8 cellular contexts compared by ENCODE assay signal in genomic region chr6:165729307-165729936, GRCh38.
A peak's percentile ranks its signal among the peaks of the same experiment; 100 is the strongest.
DNase-seq lines count a peak whose midpoint lies in the region; ATAC-seq, FAIRE-seq and TF ChIP-seq lines count a peak whose summit lies in the region.

No MANE protein-coding gene starts in this region.

- H3K27me3 Mint-ChIP-seq in activated CD4-positive, alpha-beta memory T cell treated with anti-CD3 and anti-CD28 coated beads for 36 hours = peaks cover 2% of the 10 kb centered on the region

- H3K4me1 ChIP-seq in keratinocyte (ENCODE audit: control insufficient read depth, extremely low read depth, insufficient read depth, low read length) = no peaks in the 10 kb centered on the region

- ATAC-seq in HG03039 (IDR thresholded peaks at IDR 0.05; ENCODE audit: unreplicated experiment) (no peak), GM19397 (IDR thresholded peaks at IDR 0.05; ENCODE audit: unreplicated experiment) (no peak)

- H3K4me3 Mint-ChIP-seq in activated CD4-positive, alpha-beta memory T cell treated with anti-CD3 and anti-CD28 coated beads for 36 hours = no peak overlapping the region

- H3K36me3 ChIP-seq in keratinocyte (ENCODE audit: control insufficient read depth in 2 of 2, extremely low read depth in 1 of 2, insufficient read depth in 2 of 2, low read length in 2 of 2) = no peaks in the 10 kb centered on the region

- H3K79me2 ChIP-seq in keratinocyte (ENCODE audit: control insufficient read depth, insufficient read depth, low read length) = no peaks in the 10 kb centered on the region

- H3K9me3 Mint-ChIP-seq in activated CD4-positive, alpha-beta memory T cell treated with anti-CD3 and anti-CD28 coated beads for 36 hours = no peaks in the 10 kb centered on the region

- POLR2A ChIA-PET in activated CD4-positive, alpha-beta memory T cell treated with anti-CD3 and anti-CD28 coated beads for 36 hours (lab: Charles Lee) = no interaction called here

- H3K9ac ChIP-seq in keratinocyte (ENCODE audit: control insufficient read depth, extremely low read depth, insufficient read depth, low read length) = no peak overlapping the region

- no peaks in the 10 kb centered on the region for H3K36me3 Mint-ChIP-seq in activated CD4-positive, alpha-beta memory T cell treated with anti-CD3 and anti-CD28 coated beads for 36 hours

- peak; percentile 55; the same call in 1 of the 2 replicates for TF ChIP-seq CTCF in GM12875 (IDR thresholded peaks at IDR 0.05; ENCODE audit: borderline replicate concordance, insufficient read depth, low read depth, low read length)
- TF ChIP-seq CTCF in keratinocyte (optimal IDR thresholded peaks at IDR 0.05 in 1 of 3, IDR thresholded peaks at IDR 0.05 in 1 of 3, conservative IDR thresholded peaks at IDR 0.05 in 1 of 3; ENCODE audit: extremely low read depth in 1 of 3, insufficient read depth in 2 of 3, low read length in 3 of 3) = peak; percentile 18 to 47 (median 21)

- H3K9me1 ChIP-seq in keratinocyte (ENCODE audit: control insufficient read depth, extremely low read depth, insufficient read depth, low read length) = no peaks in the 10 kb centered on the region

- FAIRE-seq in HTR-8/SVneo (lab: Jason Lieb, UNC) = no peak
- FAIRE-seq in keratinocyte (lab: Jason Lieb, UNC) = no peak

- H2AFZ ChIP-seq in keratinocyte (ENCODE audit: control insufficient read depth, low read length) = no peak overlapping the region

- intact Hi-C loops in activated CD4-positive, alpha-beta memory T cell treated with anti-CD3 and anti-CD28 coated beads for 36 hours (cut with micrococcal nuclease) = loop anchor here (1.0 kb wide), 1 partner anchor 121 kb away; no protein-coding TSS in a partner anchor

- H3K4me3 ChIP-seq in GM12875 (ENCODE audit: low read depth, low read length) = no peak overlapping the region
- H3K4me3 ChIP-seq in keratinocyte (ENCODE audit: control insufficient read depth in 2 of 3, extremely low read depth in 1 of 3, insufficient read depth in 2 of 3, low read depth in 1 of 3, low read length in 3 of 3) = no peak overlapping the region

- CTCF ChIA-PET in activated CD4-positive, alpha-beta memory T cell treated with anti-CD3 and anti-CD28 coated beads for 36 hours (lab: Charles Lee) = interaction anchor here (0.7 to 2.5 kb wide), 7 partner anchors 9 to 671 kb away, joined by 3 to 12 read pairs (median 4); no protein-coding TSS in a partner anchor

- no peaks in the 10 kb centered on the region for H4K20me1 ChIP-seq in keratinocyte (ENCODE audit: control insufficient read depth, extremely low read depth, insufficient read depth, low read length)

- no peaks in the 10 kb centered on the region for H3K27me3 ChIP-seq in keratinocyte (ENCODE audit: control insufficient read depth, extremely low read depth, insufficient read depth, low read length)

- no peak overlapping the region for H3K4me2 ChIP-seq in keratinocyte (ENCODE audit: control insufficient read depth, extremely low read depth, insufficient read depth, low read depth, low read length)

- dilution Hi-C loops in keratinocyte (cut with MboI; ENCODE audit: extremely low pct_ligation_motif_present, low sequenced_read_pairs) = no loop called here

- peak; percentile 39 for DNase-seq in AG08396 (ENCODE audit: low spot score)
- peak; percentile 27 for DNase-seq in HTR-8/SVneo (ENCODE audit: insufficient read length, low spot score)
- DNase-seq in activated CD4-positive, alpha-beta memory T cell treated with anti-CD3 and anti-CD28 coated beads for 36 hours = peak; percentile 33
- no peak for DNase-seq in keratinocyte (ENCODE audit: low read depth, low spot score)
- DNase-seq in superior temporal gyrus (ENCODE audit: extremely low spot score) = peak; percentile 52

- no peak overlapping the region for H3K27ac Mint-ChIP-seq in activated CD4-positive, alpha-beta memory T cell treated with anti-CD3 and anti-CD28 coated beads for 36 hours

- no peak overlapping the region for H3K27ac ChIP-seq in keratinocyte (ENCODE audit: control insufficient read depth, insufficient read depth, low read length)

- peaks cover 6% of the 10 kb centered on the region for H3K9me3 ChIP-seq in keratinocyte (ENCODE audit: control insufficient read depth, low read depth, low read length)

- H3K4me1 Mint-ChIP-seq in activated CD4-positive, alpha-beta memory T cell treated with anti-CD3 and anti-CD28 coated beads for 36 hours (ENCODE audit: low read depth) = no peaks in the 10 kb centered on the region
